Comparison of ENCODE assay signal across 19 cellular contexts in the genomic region with DNA sequence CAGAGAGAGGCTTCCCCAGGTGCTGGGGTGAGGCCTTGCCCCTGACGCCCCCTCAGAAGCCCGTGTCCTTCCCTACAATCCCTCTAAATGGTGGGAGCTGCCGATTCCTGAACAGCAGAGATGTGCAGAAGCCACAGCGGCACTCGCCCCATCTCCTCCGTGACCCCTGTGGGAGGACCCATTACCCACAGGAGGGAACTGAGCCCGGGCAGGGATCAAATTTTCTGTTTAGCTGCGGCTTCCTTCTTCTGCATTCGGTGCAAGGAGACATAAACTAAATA.
"Had no signal": no experiment of that assay in that cellular context is flagged by ENCODE, and none has a peak within 500 bp of the region (broad histone marks: within the 10 kb centered on the region; RNA-seq: fewer than 3 reads in every experiment).

No MANE protein-coding gene starts in this region.

- DNase-seq: KBM-7, NCI-H1092 treated with DMSO at 0.1 percent for 48 hours, NCI-H1436, NCI-H187, NCI-H2029, NCI-H2081 treated with DMSO at 0.1 percent for 48 hours, NCI-H2171, NCI-H226, NCI-H446, NCI-H510A, NCI-H524 treated with DMSO at 0.1 percent for 48 hours, NCI-H69, NCI-H774, PC-3, SIG-M5 had no signal

- H3K4me3 ChIP-seq: SJSA1, SK-N-MC had no signal

- ATAC-seq: Panc1, PC-3, Right ventricle myocardium inferior had no signal

- H3K27me3 ChIP-seq: SJSA1 had no signal

- H3K4me1 ChIP-seq: SJSA1 had no signal

- H3K36me3 ChIP-seq: SJSA1 had no signal

- H3K27ac ChIP-seq: SJSA1, SK-N-MC had no signal

- H3K9me3 ChIP-seq: SJSA1 had no signal
